Comparison of ENCODE assay signal across 8 cellular contexts in the genomic region with DNA sequence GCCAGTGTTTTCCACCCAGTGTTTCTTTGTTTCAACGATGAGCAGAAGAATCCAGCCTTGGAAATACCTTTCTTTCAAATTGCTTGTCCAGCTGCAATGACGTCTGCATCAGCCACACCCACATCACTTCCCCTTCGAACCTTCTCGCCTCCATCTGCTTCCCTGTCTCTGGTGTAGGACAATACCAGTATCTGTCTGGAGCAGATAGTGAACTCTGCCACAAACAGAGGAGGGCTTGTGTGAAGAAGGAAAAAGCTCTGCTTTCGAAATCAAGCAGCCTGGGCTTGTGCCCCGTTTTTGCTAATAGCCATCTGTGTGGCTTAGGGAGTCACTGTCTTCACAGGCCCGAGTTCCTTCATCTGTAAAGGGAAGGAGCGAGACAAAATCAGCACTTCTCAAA.
DNase-seq lines count a peak whose midpoint lies in the region; ATAC-seq and TF ChIP-seq lines count a peak whose summit lies in the region.

No MANE protein-coding gene starts in this region.

- POLR2A ChIA-PET in activated CD4-positive, alpha-beta T cell treated with anti-CD3 and anti-CD28 coated beads for 36 hours (lab: Charles Lee) = interaction anchor here (0.5 to 1.1 kb wide), 3 partner anchors 351 to 400 kb away, joined by 3 to 7 read pairs (median 3); no protein-coding TSS in a partner anchor

- no peak for TF ChIP-seq CTCF in upper lobe of left lung (IDR thresholded peaks at IDR 0.05)

- no peaks in the 10 kb centered on the region for H3K36me3 ChIP-seq in upper lobe of left lung

- CTCF ChIA-PET in activated CD4-positive, alpha-beta T cell treated with anti-CD3 and anti-CD28 coated beads for 36 hours (lab: Charles Lee) = interaction anchor here (0.6 to 1.8 kb wide), 6 partner anchors 24 to 439 kb away, joined by 3 to 5 read pairs (median 4); no protein-coding TSS in a partner anchor

- intact Hi-C loops in activated CD4-positive, alpha-beta T cell treated with anti-CD3 and anti-CD28 coated beads for 36 hours (cut with DNase I, micrococcal nuclease) = no loop called here

- no peaks in the 10 kb centered on the region for H3K9me3 ChIP-seq in upper lobe of left lung

- ATAC-seq in activated CD4-positive, alpha-beta T cell treated with anti-CD3 and anti-CD28 coated beads for 36 hours = no peak
- ATAC-seq in memory B cell (ENCODE audit: low read depth) = peak; percentile 61
- ATAC-seq in upper lobe of left lung (ENCODE audit: low FRiP score in 2 of 2) = peak; percentile 78 to 91
- no peak for ATAC-seq in GM18517 (IDR thresholded peaks at IDR 0.05; ENCODE audit: unreplicated experiment)

- WGBS in upper lobe of left lung, 2 donors = 25 to 35% methylated on average over 8 of the region's 8 CpGs

- H3K27me3 ChIP-seq in upper lobe of left lung = no peaks in the 10 kb centered on the region

- H3K4me3 ChIP-seq in upper lobe of left lung = no peak overlapping the region

- H3K36me3 Mint-ChIP-seq in activated CD4-positive, alpha-beta T cell treated with anti-CD3 and anti-CD28 coated beads for 36 hours (ENCODE audit: low read depth) = no peaks in the 10 kb centered on the region
- no peaks in the 10 kb centered on the region for H3K36me3 Mint-ChIP-seq in memory B cell

- DNase-seq in activated CD4-positive, alpha-beta T cell treated with anti-CD3 and anti-CD28 coated beads for 36 hours = no peak
- DNase-seq in activated CD4-positive, alpha-beta T cell treated with anti-CD3 and anti-CD28 coated beads for 1 hour = no peak
- DNase-seq in memory B cell (ENCODE audit: low spot score in 2 of 2) (peak in 1 of 2 donors; percentile 38), upper lobe of left lung (peak in 1 of 2 donors; percentile 73), NCI-H2107 (lab: John Stamatoyannopoulos, UW) (no peak), T-helper 1 cell (no peak)

- peak overlapping the region; percentile 78 for H3K27ac ChIP-seq in cingulate gyrus (ENCODE audit: low read depth, low read length)
- peak overlapping the region; percentile 43 to 81 (median 73) for H3K27ac ChIP-seq in upper lobe of left lung

- no peak for TF ChIP-seq POLR2A in upper lobe of left lung (IDR thresholded peaks at IDR 0.05)

- H3K27ac Mint-ChIP-seq in activated CD4-positive, alpha-beta T cell treated with anti-CD3 and anti-CD28 coated beads for 36 hours = peak overlapping the region; percentile 35
- peak overlapping the region; percentile 90 for H3K27ac Mint-ChIP-seq in memory B cell

- TF ChIP-seq EP300 in upper lobe of left lung (IDR thresholded peaks at IDR 0.05) = peak in 2 of 4 donors; percentile 47 to 65

- H3K4me3 Mint-ChIP-seq in activated CD4-positive, alpha-beta T cell treated with anti-CD3 and anti-CD28 coated beads for 36 hours = no peak overlapping the region
- H3K4me3 Mint-ChIP-seq in memory B cell = peak overlapping the region; percentile 41

- peaks cover 27 to 45% (median 37%) of the 10 kb centered on the region in 4 donors for H3K4me1 ChIP-seq in upper lobe of left lung

- H3K4me1 Mint-ChIP-seq in activated CD4-positive, alpha-beta T cell treated with anti-CD3 and anti-CD28 coated beads for 36 hours = peaks cover 59% of the 10 kb centered on the region
- H3K4me1 Mint-ChIP-seq in memory B cell = peaks cover 36% of the 10 kb centered on the region

- peaks cover 2% of the 10 kb centered on the region for H3K9me3 Mint-ChIP-seq in activated CD4-positive, alpha-beta T cell treated with anti-CD3 and anti-CD28 coated beads for 36 hours (ENCODE audit: low read depth)
- no peaks in the 10 kb centered on the region for H3K9me3 Mint-ChIP-seq in memory B cell

- H3K27me3 Mint-ChIP-seq in activated CD4-positive, alpha-beta T cell treated with anti-CD3 and anti-CD28 coated beads for 36 hours = no peaks in the 10 kb centered on the region
- H3K27me3 Mint-ChIP-seq in memory B cell = no peaks in the 10 kb centered on the region

Comparison
In these comparisons a context has a peak if more than half of its experiments do, and no peak if none do; other contexts are left out.
1. ATAC-seq: peak in memory B cell (single experiment) and upper lobe of left lung (2 of 2); none in activated CD4-positive, alpha-beta T cell treated with anti-CD3 and anti-CD28 coated beads for 36 hours (single experiment) and GM18517 (single experiment).